1 cellular context compared by ENCODE assay signal in the genomic region with DNA sequence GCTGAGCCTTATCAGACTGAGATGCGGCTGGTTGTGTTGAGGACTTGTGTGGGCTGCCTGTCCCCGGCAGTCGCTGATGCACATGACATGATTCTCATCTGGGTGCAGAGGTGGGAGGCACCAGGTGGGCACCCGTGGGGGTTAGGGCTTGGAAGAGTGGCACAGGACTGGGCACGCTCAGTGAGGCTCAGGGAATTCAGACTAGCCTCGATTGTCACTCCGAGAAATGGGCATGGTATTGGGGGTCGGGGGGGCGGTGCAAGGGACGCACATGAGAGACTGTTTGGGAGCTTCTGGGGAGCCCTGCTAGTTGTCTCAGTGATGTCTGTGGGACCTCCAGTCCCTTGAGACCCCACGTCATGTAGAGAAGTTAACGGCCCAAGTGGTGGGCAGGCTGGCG.
TF ChIP-seq lines count a peak whose summit lies in the region.

No MANE protein-coding gene starts in this region.

TF ChIP-seq in SK-N-SH, 30 proteins besides CTCF, POLR2A, EP300 and RAD21 (continued from another document):
- TF ChIP-seq MEF2A (IDR thresholded peaks at IDR 0.05; ENCODE audit: borderline replicate concordance, low read depth), result no peak
- no peak for TF ChIP-seq YY1 (IDR thresholded peaks at IDR 0.05; ENCODE audit: low read depth)
- TF ChIP-seq, protein P1, sequence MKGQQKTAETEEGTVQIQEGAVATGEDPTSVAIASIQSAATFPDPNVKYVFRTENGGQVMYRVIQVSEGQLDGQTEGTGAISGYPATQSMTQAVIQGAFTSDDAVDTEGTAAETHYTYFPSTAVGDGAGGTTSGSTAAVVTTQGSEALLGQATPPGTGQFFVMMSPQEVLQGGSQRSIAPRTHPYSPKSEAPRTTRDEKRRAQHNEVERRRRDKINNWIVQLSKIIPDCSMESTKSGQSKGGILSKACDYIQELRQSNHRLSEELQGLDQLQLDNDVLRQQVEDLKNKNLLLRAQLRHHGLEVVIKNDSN (IDR thresholded peaks at IDR 0.05; ENCODE audit: borderline replicate concordance, low read depth), result no peak
- TF ChIP-seq EZH2phosphoT487 (IDR thresholded peaks at IDR 0.05; ENCODE audit: borderline replicate concordance, low read depth), result no peak
- no peak for TF ChIP-seq SIN3A (IDR thresholded peaks at IDR 0.05; ENCODE audit: borderline replicate concordance, low read depth, low read length)
- TF ChIP-seq FOXJ3 (CRISPR knock-in tag; IDR thresholded peaks at IDR 0.05), result no peak
- no peak for TF ChIP-seq TAF1 (IDR thresholded peaks at IDR 0.05; ENCODE audit: borderline replicate concordance, low read depth, low read length)
- TF ChIP-seq RCOR1 (IDR thresholded peaks at IDR 0.05; ENCODE audit: low read length), result no peak
- no peak for TF ChIP-seq JUND (IDR thresholded peaks at IDR 0.05)
- no peak for TF ChIP-seq MXI1 (IDR thresholded peaks at IDR 0.05; ENCODE audit: low read depth, low read length)
